ENCODE assay signal across 1 cellular context in genomic region chr10:26555719-26556368, GRCh38.
TF ChIP-seq lines count a peak whose summit lies in the region.

No MANE protein-coding gene starts in this region.

TF ChIP-seq in GM23338, 12 proteins besides CTCF, POLR2A, EP300 and RAD21 (continued from another document):
- TF ChIP-seq, protein P1, sequence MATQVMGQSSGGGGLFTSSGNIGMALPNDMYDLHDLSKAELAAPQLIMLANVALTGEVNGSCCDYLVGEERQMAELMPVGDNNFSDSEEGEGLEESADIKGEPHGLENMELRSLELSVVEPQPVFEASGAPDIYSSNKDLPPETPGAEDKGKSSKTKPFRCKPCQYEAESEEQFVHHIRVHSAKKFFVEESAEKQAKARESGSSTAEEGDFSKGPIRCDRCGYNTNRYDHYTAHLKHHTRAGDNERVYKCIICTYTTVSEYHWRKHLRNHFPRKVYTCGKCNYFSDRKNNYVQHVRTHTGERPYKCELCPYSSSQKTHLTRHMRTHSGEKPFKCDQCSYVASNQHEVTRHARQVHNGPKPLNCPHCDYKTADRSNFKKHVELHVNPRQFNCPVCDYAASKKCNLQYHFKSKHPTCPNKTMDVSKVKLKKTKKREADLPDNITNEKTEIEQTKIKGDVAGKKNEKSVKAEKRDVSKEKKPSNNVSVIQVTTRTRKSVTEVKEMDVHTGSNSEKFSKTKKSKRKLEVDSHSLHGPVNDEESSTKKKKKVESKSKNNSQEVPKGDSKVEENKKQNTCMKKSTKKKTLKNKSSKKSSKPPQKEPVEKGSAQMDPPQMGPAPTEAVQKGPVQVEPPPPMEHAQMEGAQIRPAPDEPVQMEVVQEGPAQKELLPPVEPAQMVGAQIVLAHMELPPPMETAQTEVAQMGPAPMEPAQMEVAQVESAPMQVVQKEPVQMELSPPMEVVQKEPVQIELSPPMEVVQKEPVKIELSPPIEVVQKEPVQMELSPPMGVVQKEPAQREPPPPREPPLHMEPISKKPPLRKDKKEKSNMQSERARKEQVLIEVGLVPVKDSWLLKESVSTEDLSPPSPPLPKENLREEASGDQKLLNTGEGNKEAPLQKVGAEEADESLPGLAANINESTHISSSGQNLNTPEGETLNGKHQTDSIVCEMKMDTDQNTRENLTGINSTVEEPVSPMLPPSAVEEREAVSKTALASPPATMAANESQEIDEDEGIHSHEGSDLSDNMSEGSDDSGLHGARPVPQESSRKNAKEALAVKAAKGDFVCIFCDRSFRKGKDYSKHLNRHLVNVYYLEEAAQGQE (IDR thresholded peaks at IDR 0.05; ENCODE audit: unreplicated experiment), result no peak
- TF ChIP-seq ZNF114 (CRISPR knock-in tag; IDR thresholded peaks at IDR 0.05), result no peak
